Comparison of ENCODE assay signal across 1 cellular context in genomic region chr15:44035781-44036699, GRCh38.
TF ChIP-seq lines count a peak whose summit lies in the region.

No MANE protein-coding gene starts in this region.

TF ChIP-seq in SK-N-SH, 30 proteins besides CTCF, POLR2A, EP300 and RAD21 (continued from another document):
- TF ChIP-seq TCF12 (IDR thresholded peaks at IDR 0.05), result no peak; the same call in 1 of the 2 replicates
